Comparison of ENCODE assay signal across 8 cellular contexts in the genomic region with DNA sequence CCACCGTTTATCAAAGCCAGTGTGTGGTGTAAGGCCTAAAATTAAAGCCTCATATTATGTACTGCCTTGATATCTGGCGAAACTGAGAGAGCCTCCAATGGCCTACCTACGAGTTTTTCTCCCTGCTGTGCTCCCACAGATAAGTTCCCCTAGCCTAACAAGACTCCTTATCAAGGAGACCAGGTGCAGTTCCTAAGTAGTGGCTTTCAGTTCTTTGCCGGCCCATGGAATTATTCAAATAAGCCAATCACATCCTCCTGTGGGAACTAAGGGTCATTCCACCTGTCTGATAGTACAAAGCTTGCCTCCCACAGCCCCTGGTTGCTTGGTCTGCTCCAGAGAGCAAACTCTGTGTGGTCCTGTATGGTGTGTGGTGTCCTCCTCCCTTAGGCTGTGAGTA.
"Had no signal": no experiment of that assay in that cellular context is flagged by ENCODE, and none has a peak within 500 bp of the region (broad histone marks: within the 10 kb centered on the region; RNA-seq: fewer than 3 reads in every experiment).

No MANE protein-coding gene starts in this region.

- H3K9me3 ChIP-seq: HAP-1 had no signal

- H3K36me3 ChIP-seq: HAP-1 had no signal

- H3K4me1 ChIP-seq: HAP-1 had no signal

- H3K4me3 ChIP-seq: GM23248, HAP-1 had no signal

- ATAC-seq: HCT116, HepG2 had no signal

- H2AFZ ChIP-seq: GM23248 had no signal

- FAIRE-seq: HepG2 had no signal

- H3K9ac ChIP-seq: GM23248 had no signal

- H3K27ac ChIP-seq: GM23248, HL-60 had no signal

- DNase-seq: GM23248, GOT3, H7, HFFc6 had no signal
